In the genomic region with DNA sequence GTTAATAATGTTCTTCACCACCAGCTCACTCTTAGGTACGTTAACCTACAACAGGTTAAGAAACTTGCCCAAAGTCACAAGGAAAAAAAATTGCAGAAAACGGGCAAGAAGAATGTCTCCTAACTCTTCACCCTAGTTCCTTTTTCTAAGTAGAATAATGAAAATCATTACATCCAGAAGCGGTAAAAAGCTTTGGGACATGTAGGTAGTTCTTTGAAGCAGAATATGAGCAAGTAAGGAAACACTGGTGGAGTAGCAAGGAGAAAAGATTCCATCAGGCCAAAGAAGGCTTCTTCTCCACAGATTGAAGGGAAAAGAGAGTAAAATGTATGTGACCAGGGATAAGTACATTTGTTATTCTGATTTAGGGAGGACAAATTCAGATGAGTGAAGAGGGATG, we compare ENCODE assay signal across 12 cellular contexts. TPM values are rescaled to one million over a fixed set of nuclear protein-coding genes. Genes with fewer than 3 reads are reported as not detected.
DNase-seq lines count a peak whose midpoint lies in the region; ATAC-seq and TF ChIP-seq lines count a peak whose summit lies in the region.
"Had no signal": no experiment of that assay in that cellular context is flagged by ENCODE, and none has a peak within 500 bp of the region (broad histone marks: within the 10 kb centered on the region; RNA-seq: fewer than 3 reads in every experiment).

No MANE protein-coding gene starts in this region.

- H3K4me3 ChIP-seq in breast epithelium: no peak overlapping the region
- H3K4me3 ChIP-seq in SJSA1: no peak overlapping the region
- peak overlapping the region; percentile 85 for H3K4me3 ChIP-seq in fibroblast of pulmonary artery (replicated peaks; ENCODE audit: low read depth, low read length)
- H3K4me3 ChIP-seq in ascending aorta: peak overlapping the region in 1 of 2 donors; percentile 80
- H3K4me3 ChIP-seq: SJCRH30 had no signal

- ATAC-seq in stimulated activated naive B cell treated with anti-CD40 and anti-IgM and Interleukin-4, amounts not matched to agents 10 μg/mL and 1 μg/mL and 100 μg/mL, for 72 hours (replicated peaks): no peak
- ATAC-seq: gastrocnemius medialis had no signal

- H3K4me3 Mint-ChIP-seq in MCF 10A (ENCODE audit: unreplicated experiment): peak overlapping the region; percentile 99
- peak overlapping the region; percentile 18 to 73 for H3K4me3 Mint-ChIP-seq in stimulated activated naive B cell treated with anti-CD40 and anti-IgM and Interleukin-4, amounts not matched to agents 10 μg/mL and 1 μg/mL and 100 μg/mL, for 72 hours

- H3K4me1 ChIP-seq in breast epithelium (peaks cover 0 to 4% of the 10 kb centered on the region in 2 donors), SJSA1 (replicated peaks) (peaks cover 38% of the 10 kb centered on the region), ascending aorta (peaks cover 0 to 27% of the 10 kb centered on the region in 2 donors)

- POLR2A ChIA-PET in MCF 10A (lab: Yijun Ruan, JAX): interaction anchor here (0.5 to 1.2 kb wide), 3 partner anchors 27 to 208 kb away, joined by 3 read pairs; no protein-coding TSS in a partner anchor

- CTCF ChIA-PET in MCF 10A (lab: Yijun Ruan, JAX): interaction anchor here (0.9 kb wide), 1 partner anchor 323 kb away, joined by 3 read pairs; no protein-coding TSS in a partner anchor

- H3K27ac ChIP-seq in breast epithelium (no peak overlapping the region), SJSA1 (peak overlapping the region; percentile 47), ascending aorta (peak overlapping the region in 1 of 2 donors; percentile 24)

- H3K4me1 Mint-ChIP-seq in MCF 10A (ENCODE audit: insufficient read depth, unreplicated experiment): peaks cover 18% of the 10 kb centered on the region
- peaks cover 20 to 38% of the 10 kb centered on the region in 2 donors for H3K4me1 Mint-ChIP-seq in stimulated activated naive B cell treated with anti-CD40 and anti-IgM and Interleukin-4, amounts not matched to agents 10 μg/mL and 1 μg/mL and 100 μg/mL, for 72 hours

- H3K9me3 ChIP-seq in breast epithelium: no peaks in the 10 kb centered on the region
- no peaks in the 10 kb centered on the region for H3K9me3 ChIP-seq in SJSA1 (replicated peaks)
- no peaks in the 10 kb centered on the region for H3K9me3 ChIP-seq in ascending aorta
- H3K9me3 ChIP-seq: gastrocnemius medialis, SJCRH30 had no signal

- H3K27me3 Mint-ChIP-seq in MCF 10A (ENCODE audit: insufficient read depth, unreplicated experiment): no peaks in the 10 kb centered on the region
- H3K27me3 Mint-ChIP-seq in stimulated activated naive B cell treated with anti-CD40 and anti-IgM and Interleukin-4, amounts not matched to agents 10 μg/mL and 1 μg/mL and 100 μg/mL, for 72 hours: no peaks in the 10 kb centered on the region

- TF ChIP-seq CTCF in MCF 10A (IDR thresholded peaks at IDR 0.05; ENCODE audit: unreplicated experiment) (no peak), breast epithelium (IDR thresholded peaks at IDR 0.05) (no peak), fibroblast of pulmonary artery (IDR thresholded peaks at IDR 0.05; ENCODE audit: low read length, missing control alignments) (no peak), ascending aorta (IDR thresholded peaks at IDR 0.05) (no peak)

- peaks cover 22% of the 10 kb centered on the region for H3K36me3 Mint-ChIP-seq in MCF 10A (ENCODE audit: insufficient read depth, unreplicated experiment)
- peaks cover 17 to 32% of the 10 kb centered on the region in 2 donors for H3K36me3 Mint-ChIP-seq in stimulated activated naive B cell treated with anti-CD40 and anti-IgM and Interleukin-4, amounts not matched to agents 10 μg/mL and 1 μg/mL and 100 μg/mL, for 72 hours

- DNase-seq in MCF 10A (ENCODE audit: unreplicated experiment) (peak; percentile 11), breast epithelium (ENCODE audit: low spot score in 2 of 2) (no peak), SJSA1 (ENCODE audit: low read depth in 1 of 2, low spot score in 2 of 2) (peak in 1 of 2 experiments; percentile 23), fibroblast of pulmonary artery (ENCODE audit: low read depth) (no peak), ascending aorta (ENCODE audit: low spot score in 2 of 2) (no peak), NCI-H1417 treated with DMSO at 0.1 percent for 48 hours (lab: John Stamatoyannopoulos, UW) (no peak), NCI-H226 (no peak)
- DNase-seq in stimulated activated naive B cell treated with anti-CD40 and anti-IgM and Interleukin-4, amounts not matched to agents 10 μg/mL and 1 μg/mL and 100 μg/mL, for 72 hours: no peak
- DNase-seq: activated CD4-positive, CD25-positive, alpha-beta regulatory T cell; gastrocnemius medialis; KBM-7; SJCRH30 had no signal

- H3K36me3 ChIP-seq in breast epithelium (no peaks in the 10 kb centered on the region), SJSA1 (peaks cover 15% of the 10 kb centered on the region; the same call in 1 of the 2 replicates), ascending aorta (no peaks in the 10 kb centered on the region)
- H3K36me3 ChIP-seq: SJCRH30 had no signal

- intact Hi-C loops in MCF 10A (cut with micrococcal nuclease) (loop anchor here (10.0 kb wide), 1 partner anchor 103 kb away; no protein-coding TSS in a partner anchor), breast epithelium (cut with DNase I; ENCODE audit: low total_unique reads) (no loop called here), ascending aorta (cut with DNase I) (loop anchor here (2.0 kb wide), 1 partner anchor 15 kb away; no protein-coding TSS in a partner anchor)

- H3K27me3 ChIP-seq in breast epithelium: no peaks in the 10 kb centered on the region
- H3K27me3 ChIP-seq in SJSA1 (replicated peaks): no peaks in the 10 kb centered on the region
- H3K27me3 ChIP-seq in ascending aorta: no peaks in the 10 kb centered on the region
- H3K27me3 ChIP-seq: gastrocnemius medialis, SJCRH30 had no signal

- H3K9me3 Mint-ChIP-seq in MCF 10A (ENCODE audit: unreplicated experiment): no peaks in the 10 kb centered on the region
- no peaks in the 10 kb centered on the region for H3K9me3 Mint-ChIP-seq in stimulated activated naive B cell treated with anti-CD40 and anti-IgM and Interleukin-4, amounts not matched to agents 10 μg/mL and 1 μg/mL and 100 μg/mL, for 72 hours

- BruUV-seq in MCF 10A (replicated peaks; lab: Mats Ljungman, UMichigan): no TSS peak

- no peak for TF ChIP-seq POLR2A in breast epithelium (IDR thresholded peaks at IDR 0.05)

- H3K27ac Mint-ChIP-seq in MCF 10A (ENCODE audit: low read depth, unreplicated experiment): peak overlapping the region; percentile 67
- peak overlapping the region; percentile 52 for H3K27ac Mint-ChIP-seq in stimulated activated naive B cell treated with anti-CD40 and anti-IgM and Interleukin-4, amounts not matched to agents 10 μg/mL and 1 μg/mL and 100 μg/mL, for 72 hours

RNA-seq across cellular contexts. Expression of gene CAMK2D, which starts 4.1 kb away (rescaled TPM):
- total RNA-seq in MCF 10A (2022) (32.1 and 55.1 TPM in 2 replicates), breast epithelium (10 to 100 TPM; 47.7 to 62.1 (median 57.7) TPM), ascending aorta (23.8 TPM)
- total RNA-seq in SJSA1 (2014; rRNA removed; shearing (Covaris generic)): 42.7 and 42.8 TPM in 2 replicates
